In the genomic region with DNA sequence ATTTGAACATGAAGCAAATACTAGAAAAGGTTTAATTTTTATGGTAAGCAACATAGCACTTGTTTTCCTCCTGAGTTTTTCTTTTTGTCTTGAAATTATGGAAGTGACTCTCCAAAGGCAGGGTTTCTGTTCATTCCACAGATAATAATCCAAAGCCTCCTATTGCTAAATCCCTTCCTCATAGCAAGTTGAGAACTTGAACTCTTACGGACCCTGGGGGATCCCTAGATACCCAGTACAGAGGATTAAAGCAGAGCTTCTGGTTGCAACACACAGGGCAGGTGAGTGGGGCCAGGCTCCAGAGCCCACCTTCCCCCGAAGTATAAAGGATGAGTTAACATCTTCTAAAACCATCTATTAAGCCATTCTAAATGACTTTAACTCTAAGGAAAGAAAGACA, we compare ENCODE assay signal across 14 cellular contexts.
"Had no signal": no experiment of that assay in that cellular context is flagged by ENCODE, and none has a peak within 500 bp of the region (broad histone marks: within the 10 kb centered on the region; RNA-seq: fewer than 3 reads in every experiment).

No MANE protein-coding gene starts in this region.

- H3K27ac ChIP-seq: epithelial cell of prostate, WERI-Rb-1 had no signal

- H3K4me1 Mint-ChIP-seq: activated CD4-positive, alpha-beta memory T cell treated with anti-CD3 and anti-CD28 coated beads, Interleukin-2, amount 10 ng/mL, durations not matched to agents 7 days and 5 days; activated CD4-positive, alpha-beta T cell treated with anti-CD3 and anti-CD28 coated beads for 36 hours; central memory CD8-positive, alpha-beta T cell; immature natural killer cell; memory B cell; nephron progenitor cell had no signal

- H3K4me1 ChIP-seq: prostate gland, transverse colon had no signal

- H3K27ac Mint-ChIP-seq: activated CD4-positive, alpha-beta memory T cell treated with anti-CD3 and anti-CD28 coated beads, Interleukin-2, amount 10 ng/mL, durations not matched to agents 7 days and 5 days; activated CD4-positive, alpha-beta T cell treated with anti-CD3 and anti-CD28 coated beads for 36 hours; effector memory CD8-positive, alpha-beta T cell; immature natural killer cell; memory B cell; nephron progenitor cell; stimulated activated naive CD8-positive, alpha-beta T cell treated with anti-CD3 and anti-CD28 coated beads, Interleukin-15, Interleukin-2, amounts not matched to agents 100 ng/mL and 50 ng/mL, for 24 hours had no signal

- H3K36me3 Mint-ChIP-seq: immature natural killer cell, memory B cell had no signal

- DNase-seq: activated CD4-positive, alpha-beta memory T cell treated with anti-CD3 and anti-CD28 coated beads, Interleukin-2, amount 10 ng/mL, durations not matched to agents 7 days and 5 days; activated CD4-positive, alpha-beta T cell treated with anti-CD3 and anti-CD28 coated beads for 36 hours; activated CD8-positive, alpha-beta memory T cell treated with anti-CD3 and anti-CD28 coated beads, Interleukin-2, amount 50 U/mL, for 48 hours; effector memory CD8-positive, alpha-beta T cell; immature natural killer cell; nephron progenitor cell; stimulated activated CD4-positive, alpha-beta T cell treated with anti-CD3 and anti-CD28 coated beads, Interleukin-2, amount 100 ng/mL, for 48 hours; transverse colon; WERI-Rb-1 had no signal

- H3K27me3 Mint-ChIP-seq: activated CD4-positive, alpha-beta memory T cell treated with anti-CD3 and anti-CD28 coated beads, Interleukin-2, amount 10 ng/mL, durations not matched to agents 7 days and 5 days; activated CD4-positive, alpha-beta T cell treated with anti-CD3 and anti-CD28 coated beads for 36 hours; central memory CD8-positive, alpha-beta T cell; effector memory CD8-positive, alpha-beta T cell; memory B cell; stimulated activated naive CD8-positive, alpha-beta T cell treated with anti-CD3 and anti-CD28 coated beads, Interleukin-15, Interleukin-2, amounts not matched to agents 100 ng/mL and 50 ng/mL, for 24 hours had no signal

- H3K9me3 Mint-ChIP-seq: activated CD4-positive, alpha-beta memory T cell treated with anti-CD3 and anti-CD28 coated beads, Interleukin-2, amount 10 ng/mL, durations not matched to agents 7 days and 5 days had no signal

- H3K9me3 ChIP-seq: prostate gland, transverse colon had no signal

- H3K4me3 ChIP-seq: prostate gland, transverse colon had no signal

- ATAC-seq: activated CD4-positive, alpha-beta T cell treated with anti-CD3 and anti-CD28 coated beads for 36 hours; effector memory CD8-positive, alpha-beta T cell had no signal

- H3K36me3 ChIP-seq: prostate gland, transverse colon, WERI-Rb-1 had no signal

- H3K27me3 ChIP-seq: transverse colon had no signal

- H3K4me3 Mint-ChIP-seq: activated CD4-positive, alpha-beta memory T cell treated with anti-CD3 and anti-CD28 coated beads, Interleukin-2, amount 10 ng/mL, durations not matched to agents 7 days and 5 days; activated CD4-positive, alpha-beta T cell treated with anti-CD3 and anti-CD28 coated beads for 36 hours; central memory CD8-positive, alpha-beta T cell; effector memory CD8-positive, alpha-beta T cell; immature natural killer cell; memory B cell; nephron progenitor cell; stimulated activated naive CD8-positive, alpha-beta T cell treated with anti-CD3 and anti-CD28 coated beads, Interleukin-15, Interleukin-2, amounts not matched to agents 100 ng/mL and 50 ng/mL, for 24 hours had no signal
